In genomic region chr7:66779669-66780408, GRCh38 we compare ENCODE assay signal across 16 cellular contexts. TPM values are rescaled to one million over a fixed set of nuclear protein-coding genes. Genes with fewer than 3 reads are reported as not detected.
A peak's percentile ranks its signal among the peaks of the same experiment; 100 is the strongest.
DNase-seq lines count a peak whose midpoint lies in the region; ATAC-seq and TF ChIP-seq lines count a peak whose summit lies in the region.
"Had no signal": no experiment of that assay in that cellular context is flagged by ENCODE, and none has a peak within 500 bp of the region (broad histone marks: within the 10 kb centered on the region; RNA-seq: fewer than 3 reads in every experiment).

No MANE protein-coding gene starts in this region.

- no peak for TF ChIP-seq CTCF in MCF 10A (IDR thresholded peaks at IDR 0.05; ENCODE audit: unreplicated experiment)
- no peak for TF ChIP-seq CTCF in breast epithelium (IDR thresholded peaks at IDR 0.05)
- no peak for TF ChIP-seq CTCF in BE2C (IDR thresholded peaks at IDR 0.05; ENCODE audit: low read depth, low read length)

- H3K27me3 Mint-ChIP-seq in MCF 10A (ENCODE audit: insufficient read depth, unreplicated experiment), result no peaks in the 10 kb centered on the region
- no peaks in the 10 kb centered on the region for H3K27me3 Mint-ChIP-seq in activated naive CD8-positive, alpha-beta T cell treated with anti-CD3 and anti-CD28 coated beads, Interleukin-2, amount 50 U/mL, for 24 hours
- H3K27me3 Mint-ChIP-seq: central memory CD8-positive, alpha-beta T cell had no signal

- TF ChIP-seq POLR2A in breast epithelium (IDR thresholded peaks at IDR 0.05), result no peak

- H3K4me3 ChIP-seq in breast epithelium, result no peak overlapping the region
- no peak overlapping the region for H3K4me3 ChIP-seq in BE2C (ENCODE audit: low read depth, low read length)
- H3K4me3 ChIP-seq: esophagus muscularis mucosa, GM12878, ovary had no signal

- H3K36me3 ChIP-seq in breast epithelium (no peaks in the 10 kb centered on the region), BE2C (peaks cover 6% of the 10 kb centered on the region)
- H3K36me3 ChIP-seq: ovary had no signal

- H3K4me3 Mint-ChIP-seq in MCF 10A (ENCODE audit: unreplicated experiment), result no peak overlapping the region
- no peak overlapping the region for H3K4me3 Mint-ChIP-seq in activated naive CD8-positive, alpha-beta T cell treated with anti-CD3 and anti-CD28 coated beads, Interleukin-2, amount 50 U/mL, for 24 hours
- H3K4me3 Mint-ChIP-seq: central memory CD8-positive, alpha-beta T cell; T-helper 1 cell treated with Interleukin-12 subunit alpha and Interleukin-12 subunit beta and Interleukin-4 antibody, amounts not matched to agents 30 μg/mL and 1 μg/mL, for 36 hours had no signal

- H3K27ac ChIP-seq in breast epithelium, result no peak overlapping the region
- H3K27ac ChIP-seq: esophagus muscularis mucosa, ovary had no signal

- H3K9me3 ChIP-seq in breast epithelium (no peaks in the 10 kb centered on the region), BE2C (no peaks in the 10 kb centered on the region)
- H3K9me3 ChIP-seq: esophagus muscularis mucosa, ovary had no signal

- H3K4me1 Mint-ChIP-seq in MCF 10A (ENCODE audit: insufficient read depth, unreplicated experiment), result peaks cover 12% of the 10 kb centered on the region
- peaks cover 14% of the 10 kb centered on the region for H3K4me1 Mint-ChIP-seq in activated naive CD8-positive, alpha-beta T cell treated with anti-CD3 and anti-CD28 coated beads, Interleukin-2, amount 50 U/mL, for 24 hours
- H3K4me1 Mint-ChIP-seq: central memory CD8-positive, alpha-beta T cell had no signal

- no peaks in the 10 kb centered on the region for H3K9me3 Mint-ChIP-seq in MCF 10A (ENCODE audit: unreplicated experiment)
- H3K9me3 Mint-ChIP-seq in activated naive CD8-positive, alpha-beta T cell treated with anti-CD3 and anti-CD28 coated beads, Interleukin-2, amount 50 U/mL, for 24 hours, result no peaks in the 10 kb centered on the region
- H3K9me3 Mint-ChIP-seq: central memory CD8-positive, alpha-beta T cell; T-helper 1 cell treated with Interleukin-12 subunit alpha and Interleukin-12 subunit beta and Interleukin-4 antibody, amounts not matched to agents 30 μg/mL and 1 μg/mL, for 36 hours had no signal

- peak overlapping the region; percentile 8 for H3K27ac Mint-ChIP-seq in MCF 10A (ENCODE audit: low read depth, unreplicated experiment)
- peak overlapping the region; percentile 15 for H3K27ac Mint-ChIP-seq in activated naive CD8-positive, alpha-beta T cell treated with anti-CD3 and anti-CD28 coated beads, Interleukin-2, amount 50 U/mL, for 24 hours
- H3K27ac Mint-ChIP-seq: T-helper 1 cell treated with Interleukin-12 subunit alpha and Interleukin-12 subunit beta and Interleukin-4 antibody, amounts not matched to agents 30 μg/mL and 1 μg/mL, for 36 hours had no signal

- H3K36me3 Mint-ChIP-seq in MCF 10A (ENCODE audit: insufficient read depth, unreplicated experiment), result peaks cover 88% of the 10 kb centered on the region
- peaks cover 28% of the 10 kb centered on the region for H3K36me3 Mint-ChIP-seq in activated naive CD8-positive, alpha-beta T cell treated with anti-CD3 and anti-CD28 coated beads, Interleukin-2, amount 50 U/mL, for 24 hours (ENCODE audit: low read depth)

- ATAC-seq in activated naive CD8-positive, alpha-beta T cell treated with anti-CD3 and anti-CD28 coated beads, Interleukin-2, amount 50 U/mL, for 24 hours, result no peak
- ATAC-seq in GM21390 (IDR thresholded peaks at IDR 0.05; ENCODE audit: unreplicated experiment) (no peak), HG02623 (IDR thresholded peaks at IDR 0.05; ENCODE audit: unreplicated experiment) (no peak)
- ATAC-seq: GM12878 had no signal

- no peaks in the 10 kb centered on the region for H3K27me3 ChIP-seq in breast epithelium
- no peaks in the 10 kb centered on the region for H3K27me3 ChIP-seq in BE2C
- H3K27me3 ChIP-seq: esophagus muscularis mucosa, ovary had no signal

- DNase-seq in MCF 10A (ENCODE audit: unreplicated experiment) (peak; percentile 47), breast epithelium (ENCODE audit: low spot score in 2 of 2) (no peak), iPS-NIHi11 (ENCODE audit: low spot score) (peak; percentile 12), HuH-7 (ENCODE audit: low spot score) (no peak), BE2C (no peak)
- no peak for DNase-seq in activated naive CD8-positive, alpha-beta T cell treated with anti-CD3 and anti-CD28 coated beads, Interleukin-2, amount 50 U/mL, for 24 hours
- DNase-seq: midbrain, NCI-H1105 treated with DMSO at 0.1 percent for 48 hours, NCI-H524 treated with DMSO at 0.1 percent for 48 hours, ovary had no signal

- CTCF ChIA-PET in MCF 10A (lab: Yijun Ruan, JAX), result interaction anchor here (0.9 to 1.3 kb wide), 2 partner anchors 8 to 10 kb away, joined by 3 to 4 read pairs; no protein-coding TSS in a partner anchor

- H3K4me1 ChIP-seq in breast epithelium (no peaks in the 10 kb centered on the region), BE2C (no peaks in the 10 kb centered on the region)

- POLR2A ChIA-PET in MCF 10A (lab: Yijun Ruan, JAX), result interaction anchor here (0.6 to 1.3 kb wide), 2 partner anchors 10 to 38 kb away, joined by 3 read pairs; no protein-coding TSS in a partner anchor

- no TSS peak for BruUV-seq in MCF 10A (replicated peaks; lab: Mats Ljungman, UMichigan)

- intact Hi-C loops in MCF 10A (cut with micrococcal nuclease) (no loop called here), breast epithelium (cut with DNase I; ENCODE audit: low total_unique reads) (no loop called here)

RNA-seq across cellular contexts. Expression of gene RABGEF1, which starts 39.3 kb away (rescaled TPM):
- 49.5 and 57.4 TPM in 2 replicates for total RNA-seq in MCF 10A (2022)
- 10 to 100 TPM; 33.4 to 44.9 (median 34.9) TPM for total RNA-seq in breast epithelium
- 19.5 TPM for polyA plus RNA-seq in BE2C (2012; ENCODE audit: insufficient read depth, insufficient read length, low read depth)

Comparison
In these comparisons a context has a peak if more than half of its experiments do, and no peak if none do; other contexts are left out.
1. DNase-seq: peak in MCF 10A (single experiment) and iPS-NIHi11 (single experiment); none in breast epithelium (0 of 2), activated naive CD8-positive, alpha-beta T cell treated with anti-CD3 and anti-CD28 coated beads, Interleukin-2, amount 50 U/mL, for 24 hours (single experiment), HuH-7 (single experiment) and BE2C (single experiment).